In the genomic region with DNA sequence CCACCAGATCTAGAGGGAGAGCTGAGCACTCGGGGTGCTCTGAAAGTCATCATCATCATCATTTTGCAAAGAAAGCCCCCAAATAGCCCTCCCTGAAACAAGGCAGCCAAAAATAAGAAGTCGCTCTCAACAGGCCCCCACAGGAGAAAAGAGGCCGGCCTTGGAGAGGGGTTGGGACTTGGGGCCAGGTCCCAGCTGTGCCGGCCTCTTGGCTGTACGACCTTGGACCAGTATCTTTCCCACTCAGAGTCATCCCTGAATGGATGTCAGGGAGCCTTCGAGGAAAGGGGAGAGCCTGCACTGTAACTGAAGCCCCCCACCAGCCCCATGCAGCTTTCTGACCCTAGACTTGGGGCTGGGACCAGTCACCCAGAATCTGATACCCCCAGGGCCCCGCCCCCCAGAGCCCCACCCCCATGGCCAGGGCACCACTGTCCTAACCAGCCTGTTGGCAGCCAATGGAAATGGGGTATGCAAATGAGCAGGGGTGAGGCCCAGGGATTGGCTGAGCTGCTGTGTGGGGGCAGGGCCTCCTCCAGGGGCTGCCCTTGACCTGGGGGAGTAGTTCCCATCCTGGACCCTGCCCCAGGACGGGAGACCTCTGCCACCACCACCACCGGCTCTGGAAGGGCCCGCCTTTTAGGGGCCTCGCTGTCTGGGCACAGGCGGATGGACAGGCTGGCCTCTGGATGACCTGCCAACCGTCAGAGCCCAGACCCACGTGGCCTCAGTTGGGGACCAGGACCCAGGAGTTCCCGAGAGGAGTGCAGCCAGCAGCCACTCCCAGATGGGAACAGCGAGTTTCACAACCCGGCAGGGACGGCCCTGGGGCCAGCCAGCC, we compare ENCODE assay signal across 9 cellular contexts. TPM values are rescaled to one million over a fixed set of nuclear protein-coding genes. Genes with fewer than 3 reads are reported as not detected.
DNase-seq lines count a peak whose midpoint lies in the region; ATAC-seq and TF ChIP-seq lines count a peak whose summit lies in the region.
"Had no signal": no experiment of that assay in that cellular context is flagged by ENCODE, and none has a peak within 500 bp of the region (broad histone marks: within the 10 kb centered on the region; RNA-seq: fewer than 3 reads in every experiment).

No MANE protein-coding gene starts in this region.

- H3K4me3 Mint-ChIP-seq in T-helper 2 cell treated with Interferon-gamma antibody and Interleukin-4, amounts not matched to agents 5 μg/mL and 100 μg/mL, for 36 hours, result no peak overlapping the region

- H3K27ac ChIP-seq in foreskin keratinocyte, result no peak overlapping the region
- H3K27ac ChIP-seq in aorta (ENCODE audit: low read depth in 1 of 2, low read length in 2 of 2), result no peak overlapping the region
- H3K27ac ChIP-seq: SK-N-MC had no signal

- H3K9me3 ChIP-seq in aorta (ENCODE audit: control insufficient read depth, low read length), result no peaks in the 10 kb centered on the region

- H3K4me1 ChIP-seq in foreskin keratinocyte (no peaks in the 10 kb centered on the region), aorta (ENCODE audit: control insufficient read depth in 1 of 2, insufficient read depth in 2 of 2, low read length in 2 of 2) (no peaks in the 10 kb centered on the region)

- H3K36me3 Mint-ChIP-seq in T-helper 2 cell treated with Interferon-gamma antibody and Interleukin-4, amounts not matched to agents 5 μg/mL and 100 μg/mL, for 36 hours (ENCODE audit: low read depth), result no peaks in the 10 kb centered on the region

- no peaks in the 10 kb centered on the region for H3K27me3 Mint-ChIP-seq in T-helper 2 cell treated with Interferon-gamma antibody and Interleukin-4, amounts not matched to agents 5 μg/mL and 100 μg/mL, for 36 hours (ENCODE audit: low read depth)

- intact Hi-C loops in aorta (cut with DNase I), result no loop called here

- WGBS in aorta, 2 donors, result 45 to 47% methylated on average over 18 of the region's 18 CpGs

- H3K4me3 ChIP-seq in aorta (ENCODE audit: low read length in 2 of 2), result no peak overlapping the region
- H3K4me3 ChIP-seq: SK-N-MC had no signal

- DNase-seq in 8988T, result peak; percentile 98
- DNase-seq in GM03348 (ENCODE audit: low spot score), result peak; percentile 69
- peak; percentile 15 for DNase-seq in RPMI7951 (ENCODE audit: low read depth)
- no peak for DNase-seq in foreskin keratinocyte
- DNase-seq in NCI-H1436 (lab: John Stamatoyannopoulos, UW), result no peak
- DNase-seq in T-helper 2 cell treated with Interferon-gamma antibody and Interleukin-4, amounts not matched to agents 5 μg/mL and 100 μg/mL, for 36 hours (ENCODE audit: low spot score), result no peak
- DNase-seq in aorta, result no peak
- no peak for DNase-seq in midbrain (lab: John Stamatoyannopoulos, UW)

- H3K9me3 Mint-ChIP-seq in T-helper 2 cell treated with Interferon-gamma antibody and Interleukin-4, amounts not matched to agents 5 μg/mL and 100 μg/mL, for 36 hours, result no peaks in the 10 kb centered on the region

- TF ChIP-seq CTCF in foreskin keratinocyte (conservative IDR thresholded peaks at IDR 0.05), result no peak

- ATAC-seq in foreskin keratinocyte, result peak; percentile 50
- ATAC-seq in aorta (ENCODE audit: low FRiP score), result no peak

- peaks cover 11% of the 10 kb centered on the region for H3K4me1 Mint-ChIP-seq in T-helper 2 cell treated with Interferon-gamma antibody and Interleukin-4, amounts not matched to agents 5 μg/mL and 100 μg/mL, for 36 hours (ENCODE audit: low read depth)

- H3K27ac Mint-ChIP-seq in T-helper 2 cell treated with Interferon-gamma antibody and Interleukin-4, amounts not matched to agents 5 μg/mL and 100 μg/mL, for 36 hours, result no peak overlapping the region

- H3K27me3 ChIP-seq in foreskin keratinocyte, result no peaks in the 10 kb centered on the region
- H3K27me3 ChIP-seq in aorta (ENCODE audit: control insufficient read depth in 1 of 2, insufficient read depth in 2 of 2, low read length in 1 of 2), result no peaks in the 10 kb centered on the region

- no peaks in the 10 kb centered on the region for H3K36me3 ChIP-seq in aorta (ENCODE audit: control insufficient read depth in 1 of 2, insufficient read depth in 2 of 2, low read length in 1 of 2)

RNA-seq across cellular contexts. Expression of gene ZFPM1, which starts 15.4 kb away (rescaled TPM):
- total RNA-seq in RPMI7951 (2014; rRNA removed; shearing (Covaris generic)), result 0.88 and 1.1 TPM in 2 replicates
- total RNA-seq in foreskin keratinocyte (4.4 and 4.8 TPM in 2 replicates), aorta (1 to 10 TPM; 4.1 to 8.8 TPM)
- polyA plus RNA-seq in foreskin keratinocyte (2.9 and 3.0 TPM in 2 replicates), aorta (1 to 10 TPM in 1 of 2 donors, under 1 TPM in 1; 0.88 to 2.0 TPM)

Comparison
In these comparisons a context has a peak if more than half of its experiments do, and no peak if none do; other contexts are left out.
1. DNase-seq: peak in 8988T (single experiment), GM03348 (single experiment) and RPMI7951 (single experiment); none in foreskin keratinocyte (0 of 2), NCI-H1436 (single experiment), T-helper 2 cell treated with Interferon-gamma antibody and Interleukin-4, amounts not matched to agents 5 μg/mL and 100 μg/mL, for 36 hours (single experiment), aorta (0 of 2) and midbrain (single experiment).